ENCODE assay signal across 11 cellular contexts in genomic region chr16:65061935-65062334, GRCh38. TPM values are rescaled to one million over a fixed set of nuclear protein-coding genes. Genes with fewer than 3 reads are reported as not detected.
"Had no signal": no experiment of that assay in that cellular context is flagged by ENCODE, and none has a peak within 500 bp of the region (broad histone marks: within the 10 kb centered on the region; RNA-seq: fewer than 3 reads in every experiment).

No MANE protein-coding gene starts in this region.

- H3K27me3 ChIP-seq: breast epithelium, gastroesophageal sphincter, sigmoid colon had no signal

- H3K27me3 Mint-ChIP-seq: activated naive CD4-positive, alpha-beta T cell treated with anti-CD3 and anti-CD28 coated beads, Interleukin-2, amount 10 ng/mL, durations not matched to agents 7 days and 5 days; stimulated activated naive CD8-positive, alpha-beta T cell treated with anti-CD3 and anti-CD28 coated beads, Interleukin-15, Interleukin-2, amounts not matched to agents 100 ng/mL and 50 ng/mL, for 24 hours had no signal

- ATAC-seq: gastroesophageal sphincter; naive thymus-derived CD4-positive, alpha-beta T cell had no signal

- DNase-seq: activated naive CD4-positive, alpha-beta T cell treated with anti-CD3 and anti-CD28 coated beads, Interleukin-2, amount 10 ng/mL, durations not matched to agents 7 days and 5 days; naive thymus-derived CD4-positive, alpha-beta T cell; sigmoid colon; stimulated activated CD4-positive, alpha-beta T cell treated with anti-CD3 and anti-CD28 coated beads, Interleukin-15, amount 100 ng/mL, for 24 hours; stimulated activated CD4-positive, alpha-beta T cell treated with anti-CD3 and anti-CD28 coated beads, Interleukin-4, amount 100 ng/mL, for 24 hours had no signal

- H3K36me3 Mint-ChIP-seq: activated naive CD4-positive, alpha-beta T cell treated with anti-CD3 and anti-CD28 coated beads, Interleukin-2, amount 10 ng/mL, durations not matched to agents 7 days and 5 days; naive thymus-derived CD4-positive, alpha-beta T cell had no signal

- H3K36me3 ChIP-seq: breast epithelium, gastroesophageal sphincter, sigmoid colon, thoracic aorta had no signal

- H3K9me3 ChIP-seq: breast epithelium, gastroesophageal sphincter, sigmoid colon, thoracic aorta had no signal

- H3K4me1 ChIP-seq: breast epithelium had no signal

- H3K4me3 ChIP-seq: breast epithelium, gastroesophageal sphincter, sigmoid colon, thoracic aorta had no signal

- H3K4me3 Mint-ChIP-seq: activated naive CD4-positive, alpha-beta T cell treated with anti-CD3 and anti-CD28 coated beads, Interleukin-2, amount 10 ng/mL, durations not matched to agents 7 days and 5 days; naive thymus-derived CD4-positive, alpha-beta T cell; stimulated activated naive CD8-positive, alpha-beta T cell treated with anti-CD3 and anti-CD28 coated beads, Interleukin-15, Interleukin-2, amounts not matched to agents 100 ng/mL and 50 ng/mL, for 24 hours had no signal

- H3K27ac Mint-ChIP-seq: activated naive CD4-positive, alpha-beta T cell treated with anti-CD3 and anti-CD28 coated beads, Interleukin-2, amount 10 ng/mL, durations not matched to agents 7 days and 5 days; activated T-helper 2 cell treated with anti-CD3 and anti-CD28 coated beads, Interferon-gamma antibody, Interleukin-2, Interleukin-4, amounts not matched to agents 10 μg/mL and 5 μg/mL and 100 μg/mL, durations not matched to agents 14 hours and 24 hours and 36 hours; naive thymus-derived CD4-positive, alpha-beta T cell; stimulated activated naive CD8-positive, alpha-beta T cell treated with anti-CD3 and anti-CD28 coated beads, Interleukin-15, Interleukin-2, amounts not matched to agents 100 ng/mL and 50 ng/mL, for 24 hours had no signal

- H3K27ac ChIP-seq: breast epithelium, gastroesophageal sphincter, sigmoid colon, thoracic aorta had no signal

- H3K4me1 Mint-ChIP-seq: activated naive CD4-positive, alpha-beta T cell treated with anti-CD3 and anti-CD28 coated beads, Interleukin-2, amount 10 ng/mL, durations not matched to agents 7 days and 5 days; naive thymus-derived CD4-positive, alpha-beta T cell had no signal

RNA-seq across cellular contexts. Expression of gene CDH11, which starts 59.9 kb away (rescaled TPM):
- total RNA-seq: activated T-helper 2 cell treated with anti-CD3 and anti-CD28 coated beads, Interferon-gamma antibody, Interleukin-2, Interleukin-4, amounts not matched to agents 10 μg/mL and 5 μg/mL and 100 μg/mL, durations not matched to agents 14 hours and 24 hours and 36 hours; naive thymus-derived CD4-positive, alpha-beta T cell; T-helper 2 cell treated with Interferon-gamma antibody and Interleukin-4, amounts not matched to agents 100 ng/mL and 5 ng/mL, for 36 hours had no signal
- polyA plus RNA-seq: naive thymus-derived CD4-positive, alpha-beta T cell had no signal
